9 cellular contexts compared by ENCODE assay signal in genomic region chr7:51123322-51124021, GRCh38.
DNase-seq lines count a peak whose midpoint lies in the region; ATAC-seq, FAIRE-seq and TF ChIP-seq lines count a peak whose summit lies in the region.
"Had no signal": no experiment of that assay in that cellular context is flagged by ENCODE, and none has a peak within 500 bp of the region (broad histone marks: within the 10 kb centered on the region; RNA-seq: fewer than 3 reads in every experiment).

No MANE protein-coding gene starts in this region.

- H3K27me3 ChIP-seq in endothelial cell of umbilical vein (ENCODE audit: control insufficient read depth in 2 of 2, insufficient read depth in 2 of 2, low read length in 2 of 2) (peaks cover 0 to 1% of the 10 kb centered on the region in 2 experiments), gastrocnemius medialis (no peaks in the 10 kb centered on the region)

- H3K4me3 ChIP-seq in endothelial cell of umbilical vein (replicated peaks in 1 of 3; ENCODE audit: insufficient read depth in 1 of 3, low read depth in 1 of 3, low read length in 3 of 3) (no peak overlapping the region), gastrocnemius medialis (no peak overlapping the region)

- no peaks in the 10 kb centered on the region for H4K20me1 ChIP-seq in endothelial cell of umbilical vein (replicated peaks; ENCODE audit: control insufficient read depth, extremely low read depth, insufficient read depth, low read length)

- CTCF ChIA-PET in endothelial cell of umbilical vein (lab: Charles Lee) = no interaction called here

- H3K36me3 ChIP-seq in endothelial cell of umbilical vein (ENCODE audit: control insufficient read depth in 2 of 2, extremely low read depth in 1 of 2, insufficient read depth in 2 of 2, low read length in 2 of 2) = no peaks in the 10 kb centered on the region
- no peaks in the 10 kb centered on the region for H3K36me3 ChIP-seq in gastrocnemius medialis

- H2AFZ ChIP-seq in endothelial cell of umbilical vein (ENCODE audit: low read depth, low read length) = no peak overlapping the region

- peak; percentile 97 for DNase-seq in H54 (ENCODE audit: insufficient read length, low spot score)
- peak; percentile 33 for DNase-seq in activated CD4-positive, CD25-positive, alpha-beta regulatory T cell treated with anti-CD3 and anti-CD28 coated beads, Interleukin-2, amount 50 U/mL, for 72 hours
- DNase-seq in endothelial cell of umbilical vein (ENCODE audit: low read depth, low spot score) = no peak
- DNase-seq in gastrocnemius medialis = peak; percentile 70 to 85
- DNase-seq in erythroblast (lab: John Stamatoyannopoulos, UW) = no peak
- DNase-seq in NCI-H2081 (lab: John Stamatoyannopoulos, UW) = no peak

- POLR2A ChIA-PET in endothelial cell of umbilical vein (lab: Charles Lee) = no interaction called here

- no peaks in the 10 kb centered on the region for H3K9me1 ChIP-seq in endothelial cell of umbilical vein (replicated peaks; ENCODE audit: control insufficient read depth, extremely low read depth, insufficient read depth, low read length)

- intact Hi-C loops in endothelial cell of umbilical vein (cut with micrococcal nuclease) = loop anchor here (5.0 kb wide), 1 partner anchor 331 kb away; no protein-coding TSS in a partner anchor
- intact Hi-C loops in gastrocnemius medialis (cut with DNase I; ENCODE audit: low total_unique reads) = no loop called here

- BruUV-seq in endothelial cell of umbilical vein (replicated peaks; lab: Mats Ljungman, UMichigan) = no TSS peak

- in situ Hi-C loops in gastrocnemius medialis (cut with MboI; ENCODE audit: low sequenced_read_pairs in 4 of 4) = no loop called here

- H3K4me1 ChIP-seq in endothelial cell of umbilical vein (ENCODE audit: control insufficient read depth, extremely low read depth, insufficient read depth, low read length) (peaks cover 12% of the 10 kb centered on the region), gastrocnemius medialis (peaks cover 5 to 27% of the 10 kb centered on the region in 2 donors)

- no peak for TF ChIP-seq POLR2A in H54 (IDR thresholded peaks at IDR 0.05; ENCODE audit: low read depth, low read length)
- no peak for TF ChIP-seq POLR2A in endothelial cell of umbilical vein (IDR thresholded peaks at IDR 0.05; ENCODE audit: low read depth, low read length)
- no peak for TF ChIP-seq POLR2A in gastrocnemius medialis (IDR thresholded peaks at IDR 0.05)
- TF ChIP-seq POLR2A in erythroblast (IDR thresholded peaks at IDR 0.05; ENCODE audit: low read length) = no peak

- H3K9ac ChIP-seq in endothelial cell of umbilical vein (replicated peaks; ENCODE audit: extremely low read depth, insufficient read depth, low read length) = no peak overlapping the region
- H3K9ac ChIP-seq: KMS-11 had no signal

- ATAC-seq in gastrocnemius medialis = peak; percentile 88 to 95
- ATAC-seq in HG03108 (IDR thresholded peaks at IDR 0.05; ENCODE audit: unreplicated experiment) = no peak
- no peak for ATAC-seq in HG02885 (IDR thresholded peaks at IDR 0.05; ENCODE audit: poor library complexity, unreplicated experiment)

- dilution Hi-C loops in endothelial cell of umbilical vein (cut with MboI; ENCODE audit: extremely low pct_ligation_motif_present, low sequenced_read_pairs) = no loop called here

- H3K9me3 ChIP-seq in endothelial cell of umbilical vein (replicated peaks; ENCODE audit: control insufficient read depth, insufficient read depth, low read length) (no peaks in the 10 kb centered on the region), gastrocnemius medialis (no peaks in the 10 kb centered on the region)

- H3K27ac ChIP-seq in endothelial cell of umbilical vein (ENCODE audit: insufficient read depth, low read depth, low read length) (no peak overlapping the region), gastrocnemius medialis (peak overlapping the region; percentile 60 to 71 (median 66))
- H3K27ac ChIP-seq: KMS-11 had no signal

- TF ChIP-seq CTCF in endothelial cell of umbilical vein (IDR thresholded peaks at IDR 0.05; ENCODE audit: extremely low read depth in 1 of 2, insufficient read depth in 1 of 2, low read depth in 1 of 2, low read length in 2 of 2) = no peak
- no peak for TF ChIP-seq CTCF in gastrocnemius medialis (IDR thresholded peaks at IDR 0.05 in 4 of 5, conservative IDR thresholded peaks at IDR 0.05 in 1 of 5)

- H3K4me2 ChIP-seq in endothelial cell of umbilical vein (ENCODE audit: insufficient read depth, low read length) = no peak overlapping the region
- H3K4me2 ChIP-seq: KMS-11 had no signal

- H3K79me2 ChIP-seq in endothelial cell of umbilical vein (ENCODE audit: control insufficient read depth, insufficient read depth, low read length) = no peaks in the 10 kb centered on the region

- FAIRE-seq in H54 (lab: Jason Lieb, UNC) (peak; percentile 88), endothelial cell of umbilical vein (lab: Jason Lieb, UNC) (no peak)

TF ChIP-seq in endothelial cell of umbilical vein, 7 proteins besides CTCF, POLR2A, EP300 and RAD21:
- TF ChIP-seq JUN (IDR thresholded peaks at IDR 0.05; ENCODE audit: borderline replicate concordance, insufficient read depth, insufficient read length, low read depth) (no peak), MAX (IDR thresholded peaks at IDR 0.05; ENCODE audit: insufficient read depth, insufficient read length) (no peak), FOS (IDR thresholded peaks at IDR 0.05; ENCODE audit: borderline replicate concordance, insufficient read depth, low read length) (peak; percentile 18), MYC (IDR thresholded peaks at IDR 0.05; ENCODE audit: low read depth, low read length) (no peak)

Comparison
In these comparisons a context has a peak if more than half of its experiments do, and no peak if none do; other contexts are left out.
1. DNase-seq: peak in H54 (single experiment), activated CD4-positive, CD25-positive, alpha-beta regulatory T cell treated with anti-CD3 and anti-CD28 coated beads, Interleukin-2, amount 50 U/mL, for 72 hours (single experiment) and gastrocnemius medialis (2 of 2); none in endothelial cell of umbilical vein (single experiment), erythroblast (0 of 2) and NCI-H2081 (0 of 2).
2. ATAC-seq: peak in gastrocnemius medialis (2 of 2); none in HG03108 (single experiment) and HG02885 (single experiment).